Comparison of ENCODE assay signal across 11 cellular contexts in the genomic region with DNA sequence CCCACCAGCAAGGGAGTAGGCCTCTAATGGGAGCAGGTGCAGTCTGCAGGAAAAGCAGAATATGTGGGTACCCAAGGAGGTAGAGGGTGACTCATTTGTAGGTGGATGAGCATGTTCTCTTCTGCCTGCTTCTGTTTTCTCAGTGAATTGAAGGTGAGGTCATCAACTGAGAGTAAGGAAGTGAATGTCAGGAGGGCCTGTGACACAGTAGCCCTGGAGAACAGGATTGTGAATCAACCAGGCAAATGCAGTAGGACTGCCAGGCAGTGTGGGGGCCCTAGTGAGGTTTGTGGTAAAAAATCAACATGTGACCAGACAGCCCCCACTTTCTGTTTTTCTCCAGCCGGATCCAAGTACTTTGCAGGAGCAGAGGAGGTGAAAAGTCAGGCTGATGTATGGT.
A peak's percentile ranks its signal among the peaks of the same experiment; 100 is the strongest.
DNase-seq lines count a peak whose midpoint lies in the region; ATAC-seq and TF ChIP-seq lines count a peak whose summit lies in the region.
"Had no signal": no experiment of that assay in that cellular context is flagged by ENCODE, and none has a peak within 500 bp of the region (broad histone marks: within the 10 kb centered on the region; RNA-seq: fewer than 3 reads in every experiment).

No MANE protein-coding gene starts in this region.

- TF ChIP-seq CTCF in brain microvascular endothelial cell (IDR thresholded peaks at IDR 0.05; ENCODE audit: low read depth, low read length, missing control alignments): no peak

- peak; percentile 0 for DNase-seq in NCI-H2029 (lab: John Stamatoyannopoulos, UW)
- DNase-seq in NCI-H2029 treated with DMSO at 0.1 percent for 48 hours (lab: John Stamatoyannopoulos, UW): no peak
- DNase-seq in brain microvascular endothelial cell: peak; percentile 22
- DNase-seq in skeletal muscle cell (ENCODE audit: low read depth): peak; percentile 25
- DNase-seq in erythroblast (lab: John Stamatoyannopoulos, UW): no peak
- no peak for DNase-seq in NCI-H226
- DNase-seq in NCI-H1092 treated with DMSO at 0.1 percent for 48 hours (lab: John Stamatoyannopoulos, UW): no peak
- DNase-seq: activated naive CD8-positive, alpha-beta T cell treated with anti-CD3 and anti-CD28 coated beads, Interleukin-2, amount 10 ng/mL, durations not matched to agents 7 days and 5 days; KG1; testis had no signal

- peak; percentile 76 for ATAC-seq in HG03432 (IDR thresholded peaks at IDR 0.05; ENCODE audit: unreplicated experiment)

- no peaks in the 10 kb centered on the region for H3K36me3 ChIP-seq in brain microvascular endothelial cell (replicated peaks)

- no peak overlapping the region for H3K4me3 ChIP-seq in brain microvascular endothelial cell (ENCODE audit: low read depth, low read length)
- no peak overlapping the region for H3K4me3 ChIP-seq in skeletal muscle cell (ENCODE audit: low read depth, low read length)
- H3K4me3 ChIP-seq: testis had no signal

- no peak overlapping the region for H3K27ac ChIP-seq in brain microvascular endothelial cell
- H3K27ac ChIP-seq: testis had no signal

- no peaks in the 10 kb centered on the region for H3K27me3 ChIP-seq in brain microvascular endothelial cell (replicated peaks)
- H3K27me3 ChIP-seq: testis had no signal

- TF ChIP-seq POLR2A in erythroblast (IDR thresholded peaks at IDR 0.05; ENCODE audit: low read length): no peak

- in situ Hi-C loops in brain microvascular endothelial cell (cut with HindIII; ENCODE audit: low pct_ligation_motif_present, low sequenced_read_pairs): no loop called here

Comparison
In these comparisons a context has a peak if more than half of its experiments do, and no peak if none do; other contexts are left out.
1. DNase-seq: peak in NCI-H2029 (single experiment), brain microvascular endothelial cell (single experiment) and skeletal muscle cell (single experiment); none in NCI-H2029 treated with DMSO at 0.1 percent for 48 hours (single experiment), erythroblast (0 of 2), NCI-H226 (single experiment) and NCI-H1092 treated with DMSO at 0.1 percent for 48 hours (single experiment).